Comparison of ENCODE assay signal across 1 cellular context in genomic region chr10:73999703-74000102, GRCh38.
TF ChIP-seq lines count a peak whose summit lies in the region.

No MANE protein-coding gene starts in this region.

TF ChIP-seq in endothelial cell of umbilical vein, 7 proteins besides CTCF, POLR2A, EP300 and RAD21 (continued from another document):
- TF ChIP-seq JUN (IDR thresholded peaks at IDR 0.05; ENCODE audit: borderline replicate concordance, insufficient read depth, insufficient read length, low read depth) (no peak), GATA2 (IDR thresholded peaks at IDR 0.05; ENCODE audit: insufficient read depth, insufficient read length, low read depth, low read length) (no peak), EZH2 (IDR thresholded peaks at IDR 0.05; ENCODE audit: borderline replicate concordance, low read depth, low read length, severe bottlenecking) (no peak)
